In the genomic region with DNA sequence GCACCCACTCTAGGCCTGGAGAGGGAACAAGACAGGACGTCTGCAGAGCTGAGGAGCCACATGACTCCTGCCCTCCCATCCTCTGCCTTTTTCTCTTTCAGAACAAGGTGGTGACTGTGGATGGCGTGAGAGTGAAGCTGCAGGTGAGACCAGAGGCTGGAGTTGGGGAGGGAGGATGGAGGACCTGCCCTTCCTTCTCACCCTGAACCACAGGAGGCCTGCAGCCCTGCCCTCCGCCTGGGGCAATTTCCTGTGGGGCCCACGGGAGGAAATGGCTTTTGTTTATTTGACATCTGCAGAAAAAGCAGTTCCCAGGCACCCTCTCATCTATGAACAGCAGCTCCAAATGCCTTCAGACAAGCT, we compare ENCODE assay signal across 9 cellular contexts. TPM values are rescaled to one million over a fixed set of nuclear protein-coding genes. Genes with fewer than 3 reads are reported as not detected.
DNase-seq lines count a peak whose midpoint lies in the region; ATAC-seq and TF ChIP-seq lines count a peak whose summit lies in the region.
"Had no signal": no experiment of that assay in that cellular context is flagged by ENCODE, and none has a peak within 500 bp of the region (broad histone marks: within the 10 kb centered on the region; RNA-seq: fewer than 3 reads in every experiment).

No MANE protein-coding gene starts in this region.

- no peak for TF ChIP-seq CTCF in NB4 (IDR thresholded peaks at IDR 0.05; ENCODE audit: low read depth, low read length)

- H3K36me3 Mint-ChIP-seq in activated naive CD8-positive, alpha-beta T cell treated with anti-CD3 and anti-CD28 coated beads for 36 hours, result no peaks in the 10 kb centered on the region

- H3K27ac Mint-ChIP-seq in activated naive CD8-positive, alpha-beta T cell treated with anti-CD3 and anti-CD28 coated beads for 36 hours, result peak overlapping the region; percentile 90

- H3K4me1 Mint-ChIP-seq in activated naive CD8-positive, alpha-beta T cell treated with anti-CD3 and anti-CD28 coated beads for 36 hours, result peaks cover 77% of the 10 kb centered on the region

- no peak for ATAC-seq in HG02884 (IDR thresholded peaks at IDR 0.05; ENCODE audit: unreplicated experiment)

- peaks cover 4% of the 10 kb centered on the region for H3K9me3 Mint-ChIP-seq in activated naive CD8-positive, alpha-beta T cell treated with anti-CD3 and anti-CD28 coated beads for 36 hours

- DNase-seq in stimulated activated CD4-positive, alpha-beta T cell treated with anti-CD3 and anti-CD28 coated beads, Interleukin-2, amount 100 ng/mL, for 24 hours, result peak; percentile 47 to 54
- DNase-seq in stimulated activated CD4-positive, alpha-beta T cell treated with anti-CD3 and anti-CD28 coated beads, Interleukin-4, amount 100 ng/mL, for 1 hour, result no peak
- peak; percentile 92 for DNase-seq in NB4 (ENCODE audit: low read depth)
- peak; percentile 59 for DNase-seq in activated naive CD8-positive, alpha-beta T cell treated with anti-CD3 and anti-CD28 coated beads for 36 hours
- no peak for DNase-seq in cerebellum (ENCODE audit: low spot score)
- no peak for DNase-seq in NCI-H1105 (lab: John Stamatoyannopoulos, UW)
- no peak for DNase-seq in putamen (ENCODE audit: low spot score)

- no peaks in the 10 kb centered on the region for H3K27me3 Mint-ChIP-seq in activated naive CD8-positive, alpha-beta T cell treated with anti-CD3 and anti-CD28 coated beads for 36 hours

- TF ChIP-seq POLR2A in NB4 (IDR thresholded peaks at IDR 0.05; ENCODE audit: extremely low read depth, insufficient read length), result no peak

- H3K4me3 ChIP-seq in NB4 (ENCODE audit: low read depth, low read length), result no peak overlapping the region

- H3K4me3 Mint-ChIP-seq in activated naive CD8-positive, alpha-beta T cell treated with anti-CD3 and anti-CD28 coated beads for 36 hours, result peak overlapping the region; percentile 44

RNA-seq across cellular contexts. Expression of a gene that starts 5.1 kb away (rescaled TPM):
- 1 to 10 TPM; 1.8 TPM for total RNA-seq in activated naive CD8-positive, alpha-beta T cell treated with anti-CD3 and anti-CD28 coated beads for 36 hours
- total RNA-seq in cerebellum, result 0.82 TPM

RNA-seq across cellular contexts. Expression of a gene that starts 6.3 kb away (rescaled TPM):
- 100 to 1,000 TPM; 124 to 127 TPM for total RNA-seq in activated naive CD8-positive, alpha-beta T cell treated with anti-CD3 and anti-CD28 coated beads for 36 hours
- 10.3 TPM for total RNA-seq in cerebellum

RNA-seq across cellular contexts. Expression of a gene that starts 29.4 kb away (rescaled TPM):
- total RNA-seq in activated naive CD8-positive, alpha-beta T cell treated with anti-CD3 and anti-CD28 coated beads for 36 hours, result not detected
- 0.27 TPM for total RNA-seq in cerebellum
- total RNA-seq: T-helper 1 cell treated with Interleukin-12 subunit alpha and Interleukin-12 subunit beta and Interleukin-4 antibody, amounts not matched to agents 30 ng/mL and 1 ng/mL, for 36 hours had no signal

RNA-seq across cellular contexts. Expression of a gene that starts 34.0 kb away (rescaled TPM):
- total RNA-seq in activated naive CD8-positive, alpha-beta T cell treated with anti-CD3 and anti-CD28 coated beads for 36 hours, result 10 to 100 TPM; 39.9 to 41.6 TPM
- total RNA-seq in cerebellum, result 22.0 TPM

Comparison
In these comparisons a context has a peak if more than half of its experiments do, and no peak if none do; other contexts are left out.
1. DNase-seq: peak in stimulated activated CD4-positive, alpha-beta T cell treated with anti-CD3 and anti-CD28 coated beads, Interleukin-2, amount 100 ng/mL, for 24 hours (2 of 2), NB4 (single experiment) and activated naive CD8-positive, alpha-beta T cell treated with anti-CD3 and anti-CD28 coated beads for 36 hours (single experiment); none in stimulated activated CD4-positive, alpha-beta T cell treated with anti-CD3 and anti-CD28 coated beads, Interleukin-4, amount 100 ng/mL, for 1 hour (single experiment), cerebellum (single experiment), NCI-H1105 (single experiment) and putamen (single experiment).
2. RNA of a gene that starts 6.3 kb away (total RNA-seq): 124 to 127 TPM in activated naive CD8-positive, alpha-beta T cell treated with anti-CD3 and anti-CD28 coated beads for 36 hours; 10.3 TPM in cerebellum (single experiment); every median in the first group is over 10 times any median in the second.